19 cellular contexts compared by ENCODE assay signal in genomic region chr1:206937437-206937836, GRCh38. TPM values are rescaled to one million over a fixed set of nuclear protein-coding genes. Genes with fewer than 3 reads are reported as not detected.
"Had no signal": no experiment of that assay in that cellular context is flagged by ENCODE, and none has a peak within 500 bp of the region (broad histone marks: within the 10 kb centered on the region; RNA-seq: fewer than 3 reads in every experiment).

No MANE protein-coding gene starts in this region.

- H3K4me1 ChIP-seq: prostate gland had no signal

- H3K27ac ChIP-seq: prostate gland, right lobe of liver, suprapubic skin, upper lobe of left lung had no signal

- H3K4me3 ChIP-seq: lung, prostate gland, right lobe of liver, suprapubic skin, upper lobe of left lung had no signal

- DNase-seq: activated CD4-positive, alpha-beta memory T cell treated with anti-CD3 and anti-CD28 coated beads for 36 hours; activated gamma-delta T cell; activated naive CD8-positive, alpha-beta T cell treated with anti-CD3 and anti-CD28 coated beads for 36 hours; activated T-cell treated with anti-CD3 and anti-CD28 coated beads, Interleukin-2, amount 50 U/mL, for 4 hours; cerebellar nuclear complex; dermis blood vessel endothelial cell; hippocampal formation; nucleus accumbens; right lobe of liver; stimulated activated CD4-positive, alpha-beta T cell treated with anti-CD3 and anti-CD28 coated beads, Interleukin-2, amount 100 ng/mL, for 48 hours; stimulated activated naive CD8-positive, alpha-beta T cell treated with anti-CD3 and anti-CD28 coated beads, Interleukin-15, Interleukin-2, amounts not matched to agents 100 U/mL and 50 U/mL, for 24 hours; T-helper 17 cell; upper lobe of left lung had no signal

- H3K9me3 ChIP-seq: prostate gland, right lobe of liver, suprapubic skin, upper lobe of left lung had no signal

- H3K27me3 ChIP-seq: right lobe of liver, upper lobe of left lung had no signal

- H3K36me3 ChIP-seq: prostate gland, suprapubic skin had no signal

RNA-seq across cellular contexts. Expression of gene PIGR, which starts 8.8 kb away (rescaled TPM):
- total RNA-seq: kidney epithelial cell, T-helper 17 cell had no signal

RNA-seq across cellular contexts. Expression of gene FCAMR, which starts 32.8 kb away (rescaled TPM):
- total RNA-seq: activated CD4-positive, alpha-beta memory T cell treated with anti-CD3 and anti-CD28 coated beads for 36 hours; activated naive CD8-positive, alpha-beta T cell treated with anti-CD3 and anti-CD28 coated beads for 36 hours; activated T-cell treated with anti-CD3 and anti-CD28 coated beads, Interleukin-2, amount 50 U/mL, for 4 hours; dermis blood vessel endothelial cell; kidney epithelial cell; natural killer cell treated with Interleukin-12 subunit alpha and Interleukin-12 subunit beta and Interleukin-15 and Interleukin-18, amount 100 ng/mL, for 72 hours; suprapubic skin; T-helper 17 cell had no signal

RNA-seq across cellular contexts. Expression of gene IL24, which starts 40.2 kb away (rescaled TPM):
- total RNA-seq: dermis blood vessel endothelial cell; lung; natural killer cell treated with Interleukin-12 subunit alpha and Interleukin-12 subunit beta and Interleukin-15 and Interleukin-18, amount 100 ng/mL, for 72 hours; prostate gland; right lobe of liver; suprapubic skin; T-helper 17 cell had no signal
- polyA plus RNA-seq: esophagus had no signal
